10 cellular contexts compared by ENCODE assay signal in genomic region chr3:66693461-66693912, GRCh38.
A peak's percentile ranks its signal among the peaks of the same experiment; 100 is the strongest.
DNase-seq lines count a peak whose midpoint lies in the region; ATAC-seq and TF ChIP-seq lines count a peak whose summit lies in the region.
"Had no signal": no experiment of that assay in that cellular context is flagged by ENCODE, and none has a peak within 500 bp of the region (broad histone marks: within the 10 kb centered on the region; RNA-seq: fewer than 3 reads in every experiment).

No MANE protein-coding gene starts in this region.

- no peak overlapping the region for H2BK15ac ChIP-seq in neuronal stem cell (ENCODE audit: low read length)

- CTCF ChIA-PET in AG04449 (lab: Yijun Ruan, JAX) = no interaction called here

- POLR2A ChIA-PET in AG04449 (lab: Yijun Ruan, JAX) = no interaction called here

- H3K23ac ChIP-seq in neuronal stem cell (ENCODE audit: low read depth, low read length, poor library complexity) = no peak overlapping the region

- no peak overlapping the region for H3K18ac ChIP-seq in neuronal stem cell (ENCODE audit: low read length)

- no peak overlapping the region for H2BK120ac ChIP-seq in neuronal stem cell (ENCODE audit: low read depth, low read length)

- H3K9ac ChIP-seq in neuronal stem cell (ENCODE audit: low read depth, low read length, poor library complexity) = no peak overlapping the region
- H3K9ac ChIP-seq: KMS-11 had no signal

- H2BK12ac ChIP-seq in neuronal stem cell (ENCODE audit: low read length) = no peak overlapping the region

- H3K4me3 ChIP-seq in AG04449 (ENCODE audit: low read depth, low read length) = no peak overlapping the region
- H3K4me3 ChIP-seq in SJCRH30 = peak overlapping the region; percentile 45
- no peak overlapping the region for H3K4me3 ChIP-seq in fibroblast of pulmonary artery (replicated peaks; ENCODE audit: low read depth, low read length)
- no peak overlapping the region for H3K4me3 ChIP-seq in neuronal stem cell (ENCODE audit: low read length in 2 of 2)

- peak; percentile 9 for DNase-seq in AG04449 (ENCODE audit: low read depth, low spot score)
- DNase-seq in SJCRH30 = peak; percentile 87 to 94
- peak; percentile 38 for DNase-seq in fibroblast of pulmonary artery (ENCODE audit: low read depth)
- DNase-seq in neuronal stem cell (ENCODE audit: low spot score) = no peak
- DNase-seq: effector memory CD8-positive, alpha-beta T cell had no signal

- no peaks in the 10 kb centered on the region for H3K79me1 ChIP-seq in neuronal stem cell (ENCODE audit: low read depth, low read length)

- H3K4ac ChIP-seq in neuronal stem cell (ENCODE audit: low read length) = no peak overlapping the region

- H2BK5ac ChIP-seq in neuronal stem cell (ENCODE audit: low read length) = no peak overlapping the region

- H3K14ac ChIP-seq in neuronal stem cell (ENCODE audit: low read length) = no peak overlapping the region

- no peaks in the 10 kb centered on the region for H3K36me3 ChIP-seq in SJCRH30
- H3K36me3 ChIP-seq in neuronal stem cell (replicated peaks in 1 of 2; ENCODE audit: control insufficient read depth in 2 of 2, insufficient read depth in 2 of 2, low read length in 2 of 2) = no peaks in the 10 kb centered on the region

- H2AFZ ChIP-seq in neuronal stem cell (ENCODE audit: low read length) = peak overlapping the region; percentile 74

- no peak overlapping the region for H4K91ac ChIP-seq in neuronal stem cell (ENCODE audit: low read depth, low read length, poor library complexity)

- H4K8ac ChIP-seq in neuronal stem cell (ENCODE audit: low read depth, low read length) = no peak overlapping the region

- H3K27ac ChIP-seq in SJCRH30 (peak overlapping the region; percentile 98), neuronal stem cell (replicated peaks; ENCODE audit: low read length) (peak overlapping the region; percentile 26)
- H3K27ac ChIP-seq: KMS-11 had no signal

- H3K9me3 ChIP-seq in SJCRH30 (replicated peaks) (no peaks in the 10 kb centered on the region), neuronal stem cell (replicated peaks in 1 of 2; ENCODE audit: control insufficient read depth in 2 of 2, insufficient read depth in 1 of 2, low read depth in 1 of 2, low read length in 2 of 2) (no peaks in the 10 kb centered on the region)

- WGBS in neuronal stem cell (ENCODE audit: extremely low coverage in 2 of 2, insufficient read length in 2 of 2, insufficient replicate concordance in 1 of 2), 2 donors = no CpG with 5 or more reads among the region's 8 CpGs

- H3K4me1 ChIP-seq in SJCRH30 (peaks cover 20% of the 10 kb centered on the region), neuronal stem cell (ENCODE audit: control insufficient read depth in 2 of 2, insufficient read depth in 1 of 2, low read depth in 1 of 2, low read length in 2 of 2) (peaks cover 5 to 10% of the 10 kb centered on the region in 2 donors)

- no peak for TF ChIP-seq CTCF in AG04449 (IDR thresholded peaks at IDR 0.05; ENCODE audit: insufficient read depth, low read length, missing control alignments)
- TF ChIP-seq CTCF in fibroblast of pulmonary artery (IDR thresholded peaks at IDR 0.05; ENCODE audit: low read length, missing control alignments) = no peak

- H3K27me3 ChIP-seq in SJCRH30 = no peaks in the 10 kb centered on the region
- no peaks in the 10 kb centered on the region for H3K27me3 ChIP-seq in neuronal stem cell (ENCODE audit: control insufficient read depth in 3 of 3, insufficient read depth in 3 of 3, low read depth in 1 of 3, low read length in 3 of 3)

- H2AK5ac ChIP-seq in neuronal stem cell (ENCODE audit: low read depth, low read length) = no peak overlapping the region

- no peak for ATAC-seq in GM18867 (IDR thresholded peaks at IDR 0.05; ENCODE audit: unreplicated experiment)
- no peak for ATAC-seq in GM21381 (IDR thresholded peaks at IDR 0.05; ENCODE audit: unreplicated experiment)
- no peak for ATAC-seq in HG02852 (IDR thresholded peaks at IDR 0.05; ENCODE audit: unreplicated experiment)
- no peak for ATAC-seq in HG02973 (IDR thresholded peaks at IDR 0.05; ENCODE audit: unreplicated experiment)
- ATAC-seq: effector memory CD8-positive, alpha-beta T cell had no signal

- no peak overlapping the region for H3K4me2 ChIP-seq in neuronal stem cell (ENCODE audit: insufficient read depth, low read length, poor library complexity, severe bottlenecking)
- H3K4me2 ChIP-seq: KMS-11 had no signal
